8 cellular contexts compared by ENCODE assay signal in the genomic region with DNA sequence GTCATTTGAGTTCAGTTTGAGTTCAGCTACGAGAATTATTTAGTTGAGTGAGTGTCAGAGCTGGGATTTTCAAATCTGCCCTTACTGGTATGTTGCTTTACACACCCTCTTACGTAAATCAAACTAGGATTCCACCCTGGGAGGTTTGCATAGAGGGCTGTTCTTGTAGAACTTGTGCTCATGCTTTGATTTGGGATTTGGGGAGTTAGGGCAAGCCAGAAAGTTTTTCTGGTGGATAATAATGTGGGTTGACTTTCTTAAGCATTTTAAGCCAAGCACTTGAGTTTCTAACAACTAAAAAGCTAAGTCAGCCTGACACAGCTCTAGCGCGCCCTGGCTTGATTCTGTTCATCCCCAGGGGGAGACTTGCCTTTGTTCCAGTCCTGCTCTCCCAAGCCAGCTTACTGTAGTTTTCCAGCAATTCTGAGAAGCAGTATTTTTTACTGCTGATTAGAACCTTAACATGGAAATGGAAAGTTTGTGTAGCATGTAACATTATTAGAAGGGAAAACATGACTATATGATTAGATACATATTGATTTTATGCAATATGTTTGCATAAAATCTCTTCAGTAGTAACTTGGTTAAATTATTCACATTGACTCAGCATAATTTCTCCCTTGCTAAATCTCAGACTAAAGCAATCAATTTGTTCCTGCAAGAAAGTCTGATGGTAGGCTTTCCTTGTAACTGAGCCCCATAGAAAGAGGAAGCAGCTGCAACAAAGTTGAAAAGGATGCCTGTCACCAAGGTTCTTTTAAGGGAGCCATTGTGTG. TPM values are rescaled to one million over a fixed set of nuclear protein-coding genes. Genes with fewer than 3 reads are reported as not detected.
DNase-seq lines count a peak whose midpoint lies in the region; ATAC-seq and TF ChIP-seq lines count a peak whose summit lies in the region.

No MANE protein-coding gene starts in this region.

- H3K4me3 ChIP-seq in liver (ENCODE audit: low read depth in 1 of 3, low read length in 3 of 3) (no peak overlapping the region), thyroid gland (replicated peaks in 1 of 3) (no peak overlapping the region)

- ATAC-seq in HG02840 (IDR thresholded peaks at IDR 0.05; ENCODE audit: low FRiP score, unreplicated experiment) = no peak

- peak overlapping the region; percentile 4 to 62 for H3K27ac ChIP-seq in liver (ENCODE audit: low read depth in 1 of 2, low read length in 2 of 2)
- peak overlapping the region; percentile 59 to 88 (median 60) for H3K27ac ChIP-seq in thyroid gland

- no peak overlapping the region for H3K9ac ChIP-seq in liver (ENCODE audit: low read depth in 1 of 2, low read length in 2 of 2)

- no peaks in the 10 kb centered on the region for H3K36me3 ChIP-seq in liver (ENCODE audit: control insufficient read depth in 4 of 4, insufficient read depth in 3 of 4, low read depth in 1 of 4, low read length in 3 of 4)
- no peaks in the 10 kb centered on the region for H3K36me3 ChIP-seq in thyroid gland

- H3K27me3 ChIP-seq in liver (ENCODE audit: control insufficient read depth in 4 of 4, insufficient read depth in 4 of 4, low read length in 3 of 4) = no peaks in the 10 kb centered on the region
- no peaks in the 10 kb centered on the region for H3K27me3 ChIP-seq in thyroid gland

- no peak for TF ChIP-seq POLR2A in thyroid gland (IDR thresholded peaks at IDR 0.05)

- intact Hi-C loops in thyroid gland (cut with DNase I) = no loop called here

- 61% methylated on average over 4 of the region's 4 CpGs for WGBS in liver
- WGBS in thyroid gland, 2 donors = 12 to 18% methylated on average over 4 of the region's 4 CpGs

- TF ChIP-seq CTCF in liver (IDR thresholded peaks at IDR 0.05; ENCODE audit: low read depth, low read length, missing input control) (no peak), thyroid gland (IDR thresholded peaks at IDR 0.05) (no peak)

- H3K4me1 ChIP-seq in liver (ENCODE audit: control insufficient read depth in 4 of 4, insufficient read depth in 4 of 4, low read length in 3 of 4) = peaks cover 7 to 17% (median 11%) of the 10 kb centered on the region in 4 donors
- H3K4me1 ChIP-seq in thyroid gland = peaks cover 31 to 32% of the 10 kb centered on the region in 2 donors

- no peaks in the 10 kb centered on the region for H3K9me3 ChIP-seq in liver (ENCODE audit: control insufficient read depth in 4 of 4, low read length in 3 of 4)
- no peaks in the 10 kb centered on the region for H3K9me3 ChIP-seq in thyroid gland

- DNase-seq in DMS153 (lab: John Stamatoyannopoulos, UW) (peak; percentile 23), NAMALWA (ENCODE audit: low spot score) (peak; percentile 69), cerebellar cortex (ENCODE audit: low spot score) (peak; percentile 37), thyroid gland (peak; percentile 68 to 79), cortex of kidney (lab: John Stamatoyannopoulos, UW) (no peak), NCI-H146 (lab: John Stamatoyannopoulos, UW) (no peak)

- TF ChIP-seq RAD21 in liver (IDR thresholded peaks at IDR 0.05) = peak in 1 of 2 donors; percentile 7

TF ChIP-seq in liver, 16 proteins besides CTCF, POLR2A, EP300 and RAD21:
- peak; percentile 60 for TF ChIP-seq YY1 (IDR thresholded peaks at IDR 0.05)
- TF ChIP-seq RXRA (IDR thresholded peaks at IDR 0.05) = peak; percentile 50 to 62
- no peak for TF ChIP-seq EGR1 (IDR thresholded peaks at IDR 0.05; ENCODE audit: low read depth in 2 of 2)
- TF ChIP-seq, protein P1, sequence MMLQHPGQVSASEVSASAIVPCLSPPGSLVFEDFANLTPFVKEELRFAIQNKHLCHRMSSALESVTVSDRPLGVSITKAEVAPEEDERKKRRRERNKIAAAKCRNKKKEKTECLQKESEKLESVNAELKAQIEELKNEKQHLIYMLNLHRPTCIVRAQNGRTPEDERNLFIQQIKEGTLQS (IDR thresholded peaks at IDR 0.05) = no peak
- peak in 1 of 2 donors; percentile 5 for TF ChIP-seq HNF4A (conservative IDR thresholded peaks at IDR 0.05)
- peak; percentile 10 for TF ChIP-seq TAF1 (conservative IDR thresholded peaks at IDR 0.05)
- TF ChIP-seq, protein P2, sequence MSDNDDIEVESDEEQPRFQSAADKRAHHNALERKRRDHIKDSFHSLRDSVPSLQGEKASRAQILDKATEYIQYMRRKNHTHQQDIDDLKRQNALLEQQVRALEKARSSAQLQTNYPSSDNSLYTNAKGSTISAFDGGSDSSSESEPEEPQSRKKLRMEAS (IDR thresholded peaks at IDR 0.05) = no peak
- no peak for TF ChIP-seq HNF4G (IDR thresholded peaks at IDR 0.05)
- TF ChIP-seq NR2F2 (IDR thresholded peaks at IDR 0.05) = no peak
- TF ChIP-seq, protein P3, sequence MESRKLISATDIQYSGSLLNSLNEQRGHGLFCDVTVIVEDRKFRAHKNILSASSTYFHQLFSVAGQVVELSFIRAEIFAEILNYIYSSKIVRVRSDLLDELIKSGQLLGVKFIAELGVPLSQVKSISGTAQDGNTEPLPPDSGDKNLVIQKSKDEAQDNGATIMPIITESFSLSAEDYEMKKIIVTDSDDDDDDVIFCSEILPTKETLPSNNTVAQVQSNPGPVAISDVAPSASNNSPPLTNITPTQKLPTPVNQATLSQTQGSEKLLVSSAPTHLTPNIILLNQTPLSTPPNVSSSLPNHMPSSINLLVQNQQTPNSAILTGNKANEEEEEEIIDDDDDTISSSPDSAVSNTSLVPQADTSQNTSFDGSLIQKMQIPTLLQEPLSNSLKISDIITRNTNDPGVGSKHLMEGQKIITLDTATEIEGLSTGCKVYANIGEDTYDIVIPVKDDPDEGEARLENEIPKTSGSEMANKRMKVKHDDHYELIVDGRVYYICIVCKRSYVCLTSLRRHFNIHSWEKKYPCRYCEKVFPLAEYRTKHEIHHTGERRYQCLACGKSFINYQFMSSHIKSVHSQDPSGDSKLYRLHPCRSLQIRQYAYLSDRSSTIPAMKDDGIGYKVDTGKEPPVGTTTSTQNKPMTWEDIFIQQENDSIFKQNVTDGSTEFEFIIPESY (IDR thresholded peaks at IDR 0.05) = no peak
- no peak for TF ChIP-seq FOXA2 (IDR thresholded peaks at IDR 0.05)
- TF ChIP-seq, protein P4, sequence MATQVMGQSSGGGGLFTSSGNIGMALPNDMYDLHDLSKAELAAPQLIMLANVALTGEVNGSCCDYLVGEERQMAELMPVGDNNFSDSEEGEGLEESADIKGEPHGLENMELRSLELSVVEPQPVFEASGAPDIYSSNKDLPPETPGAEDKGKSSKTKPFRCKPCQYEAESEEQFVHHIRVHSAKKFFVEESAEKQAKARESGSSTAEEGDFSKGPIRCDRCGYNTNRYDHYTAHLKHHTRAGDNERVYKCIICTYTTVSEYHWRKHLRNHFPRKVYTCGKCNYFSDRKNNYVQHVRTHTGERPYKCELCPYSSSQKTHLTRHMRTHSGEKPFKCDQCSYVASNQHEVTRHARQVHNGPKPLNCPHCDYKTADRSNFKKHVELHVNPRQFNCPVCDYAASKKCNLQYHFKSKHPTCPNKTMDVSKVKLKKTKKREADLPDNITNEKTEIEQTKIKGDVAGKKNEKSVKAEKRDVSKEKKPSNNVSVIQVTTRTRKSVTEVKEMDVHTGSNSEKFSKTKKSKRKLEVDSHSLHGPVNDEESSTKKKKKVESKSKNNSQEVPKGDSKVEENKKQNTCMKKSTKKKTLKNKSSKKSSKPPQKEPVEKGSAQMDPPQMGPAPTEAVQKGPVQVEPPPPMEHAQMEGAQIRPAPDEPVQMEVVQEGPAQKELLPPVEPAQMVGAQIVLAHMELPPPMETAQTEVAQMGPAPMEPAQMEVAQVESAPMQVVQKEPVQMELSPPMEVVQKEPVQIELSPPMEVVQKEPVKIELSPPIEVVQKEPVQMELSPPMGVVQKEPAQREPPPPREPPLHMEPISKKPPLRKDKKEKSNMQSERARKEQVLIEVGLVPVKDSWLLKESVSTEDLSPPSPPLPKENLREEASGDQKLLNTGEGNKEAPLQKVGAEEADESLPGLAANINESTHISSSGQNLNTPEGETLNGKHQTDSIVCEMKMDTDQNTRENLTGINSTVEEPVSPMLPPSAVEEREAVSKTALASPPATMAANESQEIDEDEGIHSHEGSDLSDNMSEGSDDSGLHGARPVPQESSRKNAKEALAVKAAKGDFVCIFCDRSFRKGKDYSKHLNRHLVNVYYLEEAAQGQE (IDR thresholded peaks at IDR 0.05) = no peak
- TF ChIP-seq FOXA1 (IDR thresholded peaks at IDR 0.05) = no peak
- no peak for TF ChIP-seq GABPA (IDR thresholded peaks at IDR 0.05 in 1 of 2, conservative IDR thresholded peaks at IDR 0.05 in 1 of 2)
- TF ChIP-seq JUND (IDR thresholded peaks at IDR 0.05) = no peak
- no peak for TF ChIP-seq SP1 (IDR thresholded peaks at IDR 0.05)

RNA-seq across cellular contexts. Expression of a gene that starts 11.1 kb away (rescaled TPM):
- 10 to 100 TPM; 52.4 to 89.0 TPM for total RNA-seq in liver
- 100 to 1,000 TPM in 1 of 2 donors, 10 to 100 TPM in 1; 45.9 to 112 TPM for polyA plus RNA-seq in liver
- 100 to 1,000 TPM; 153 to 357 (median 196) TPM for total RNA-seq in thyroid gland

RNA-seq across cellular contexts. Expression of a gene that starts 42.4 kb away (rescaled TPM):
- total RNA-seq in liver (1 to 10 TPM; 4.4 to 5.4 TPM), thyroid gland (10 to 100 TPM in 2 of 4 donors, 1 to 10 TPM in 2; 5.8 to 22.4 (median 11.4) TPM)
- 1 to 10 TPM; 9.4 to 9.8 TPM for polyA plus RNA-seq in liver

Comparison
In these comparisons a context has a peak if more than half of its experiments do, and no peak if none do; other contexts are left out.
1. DNase-seq: peak in DMS153 (single experiment), NAMALWA (single experiment), cerebellar cortex (single experiment) and thyroid gland (2 of 2); none in cortex of kidney (single experiment) and NCI-H146 (single experiment).